ENCODE assay signal across 1 cellular context in the genomic region with DNA sequence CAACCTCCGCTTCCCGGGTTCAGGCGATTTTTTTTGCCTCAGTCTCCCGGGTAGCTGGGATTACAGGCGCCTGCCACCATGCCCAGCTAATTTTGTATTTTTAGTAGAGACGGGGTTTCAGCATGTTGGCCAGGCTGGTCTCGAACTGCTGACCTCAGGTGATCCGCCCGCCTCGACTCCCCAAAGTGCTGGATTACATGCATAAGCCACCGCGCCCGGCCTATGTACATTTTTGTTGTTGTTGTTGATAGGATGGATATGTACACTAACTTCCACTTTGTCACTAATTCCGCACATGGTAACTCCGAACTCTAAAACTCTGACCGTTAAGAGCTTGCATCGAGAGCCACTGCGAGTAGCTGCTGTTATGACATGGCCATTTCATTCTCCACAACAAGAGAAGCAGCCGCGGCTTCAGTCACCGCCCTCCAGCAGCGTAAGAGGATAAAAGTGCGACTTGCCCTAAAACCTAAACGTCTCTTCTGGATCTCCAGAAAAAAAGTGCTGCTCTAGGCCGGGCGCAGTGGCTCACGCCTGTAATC.
TF ChIP-seq lines count a peak whose summit lies in the region.

No MANE protein-coding gene starts in this region.

TF ChIP-seq in neural cell, 6 proteins besides CTCF, POLR2A, EP300 and RAD21:
- no peak for TF ChIP-seq POLR2AphosphoS5 (IDR thresholded peaks at IDR 0.05)
- no peak for TF ChIP-seq EZH2 (IDR thresholded peaks at IDR 0.05; ENCODE audit: borderline replicate concordance, insufficient read depth, low read length, poor library complexity, severe bottlenecking)
- TF ChIP-seq TAF1 (IDR thresholded peaks at IDR 0.05; ENCODE audit: low read depth), result no peak
- TF ChIP-seq SMC3 (conservative IDR thresholded peaks at IDR 0.05; ENCODE audit: poor library complexity), result no peak
- TF ChIP-seq, protein P1, sequence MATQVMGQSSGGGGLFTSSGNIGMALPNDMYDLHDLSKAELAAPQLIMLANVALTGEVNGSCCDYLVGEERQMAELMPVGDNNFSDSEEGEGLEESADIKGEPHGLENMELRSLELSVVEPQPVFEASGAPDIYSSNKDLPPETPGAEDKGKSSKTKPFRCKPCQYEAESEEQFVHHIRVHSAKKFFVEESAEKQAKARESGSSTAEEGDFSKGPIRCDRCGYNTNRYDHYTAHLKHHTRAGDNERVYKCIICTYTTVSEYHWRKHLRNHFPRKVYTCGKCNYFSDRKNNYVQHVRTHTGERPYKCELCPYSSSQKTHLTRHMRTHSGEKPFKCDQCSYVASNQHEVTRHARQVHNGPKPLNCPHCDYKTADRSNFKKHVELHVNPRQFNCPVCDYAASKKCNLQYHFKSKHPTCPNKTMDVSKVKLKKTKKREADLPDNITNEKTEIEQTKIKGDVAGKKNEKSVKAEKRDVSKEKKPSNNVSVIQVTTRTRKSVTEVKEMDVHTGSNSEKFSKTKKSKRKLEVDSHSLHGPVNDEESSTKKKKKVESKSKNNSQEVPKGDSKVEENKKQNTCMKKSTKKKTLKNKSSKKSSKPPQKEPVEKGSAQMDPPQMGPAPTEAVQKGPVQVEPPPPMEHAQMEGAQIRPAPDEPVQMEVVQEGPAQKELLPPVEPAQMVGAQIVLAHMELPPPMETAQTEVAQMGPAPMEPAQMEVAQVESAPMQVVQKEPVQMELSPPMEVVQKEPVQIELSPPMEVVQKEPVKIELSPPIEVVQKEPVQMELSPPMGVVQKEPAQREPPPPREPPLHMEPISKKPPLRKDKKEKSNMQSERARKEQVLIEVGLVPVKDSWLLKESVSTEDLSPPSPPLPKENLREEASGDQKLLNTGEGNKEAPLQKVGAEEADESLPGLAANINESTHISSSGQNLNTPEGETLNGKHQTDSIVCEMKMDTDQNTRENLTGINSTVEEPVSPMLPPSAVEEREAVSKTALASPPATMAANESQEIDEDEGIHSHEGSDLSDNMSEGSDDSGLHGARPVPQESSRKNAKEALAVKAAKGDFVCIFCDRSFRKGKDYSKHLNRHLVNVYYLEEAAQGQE (IDR thresholded peaks at IDR 0.05; ENCODE audit: borderline replicate concordance), result no peak
- TF ChIP-seq MXI1 (conservative IDR thresholded peaks at IDR 0.05; ENCODE audit: poor library complexity, severe bottlenecking), result no peak
